ENCODE assay signal across 1 cellular context in the genomic region with DNA sequence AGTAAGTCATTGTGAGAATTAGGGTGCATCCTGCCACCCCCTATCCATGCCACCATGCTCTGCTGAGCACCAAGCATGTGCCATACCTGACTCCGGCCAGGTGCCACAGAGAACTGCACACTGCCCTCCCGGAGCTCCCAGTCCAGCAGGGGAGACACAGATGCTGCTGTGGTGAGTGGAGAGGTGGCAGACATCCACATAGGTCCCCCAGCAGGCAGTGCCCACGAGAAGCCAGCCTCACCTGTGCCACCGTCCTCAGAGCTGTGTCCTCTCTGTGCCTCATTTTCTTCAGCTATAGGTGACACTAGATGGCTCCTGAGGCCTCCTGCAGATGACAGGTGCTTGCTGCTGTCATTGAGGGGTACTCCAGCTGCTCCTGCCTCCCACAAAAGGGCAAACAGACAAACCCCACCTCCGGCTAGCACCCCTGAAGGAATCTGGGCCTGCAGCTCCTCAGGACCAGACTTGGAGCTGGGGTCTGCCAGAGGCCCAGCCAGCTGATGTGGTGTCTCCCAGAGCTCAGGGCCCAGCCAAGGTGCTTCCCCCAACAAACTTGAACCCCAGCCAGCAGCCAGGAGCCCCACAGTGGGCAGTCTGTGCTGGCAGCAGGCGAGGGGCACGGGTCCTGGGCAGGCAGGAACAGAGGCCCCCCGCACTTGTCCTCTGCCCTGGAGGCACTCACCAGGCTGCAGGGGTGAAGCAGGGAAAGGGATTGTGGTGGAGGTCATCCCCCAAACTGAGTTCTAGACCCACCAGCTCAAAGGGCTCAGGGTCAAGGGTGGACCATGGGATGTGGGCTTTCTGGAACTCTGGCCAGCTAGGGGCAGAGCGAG.
TF ChIP-seq lines count a peak whose summit lies in the region.

No MANE protein-coding gene starts in this region.

TF ChIP-seq in H1, 55 proteins besides CTCF, POLR2A, EP300 and RAD21:
- TF ChIP-seq PHF8 (conservative IDR thresholded peaks at IDR 0.05; ENCODE audit: low read depth, low read length) (no peak), GABPA (IDR thresholded peaks at IDR 0.05; ENCODE audit: borderline replicate concordance, insufficient read depth, low read length) (no peak), SRF (IDR thresholded peaks at IDR 0.05; ENCODE audit: low read depth, low read length) (no peak), CREB1 (IDR thresholded peaks at IDR 0.05) (no peak), EGR1 (IDR thresholded peaks at IDR 0.05; ENCODE audit: borderline replicate concordance, low read depth, low read length) (no peak), HDAC6 (IDR thresholded peaks at IDR 0.05; ENCODE audit: low read depth, low read length) (no peak), BRCA1 (IDR thresholded peaks at IDR 0.05; ENCODE audit: low read depth, low read length) (no peak), ATF3 (IDR thresholded peaks at IDR 0.05; ENCODE audit: insufficient read depth, low read depth, low read length) (no peak), SAP30 (IDR thresholded peaks at IDR 0.05; ENCODE audit: insufficient read depth, insufficient replicate concordance, low read length) (no peak)
